ENCODE assay signal across 16 cellular contexts in the genomic region with DNA sequence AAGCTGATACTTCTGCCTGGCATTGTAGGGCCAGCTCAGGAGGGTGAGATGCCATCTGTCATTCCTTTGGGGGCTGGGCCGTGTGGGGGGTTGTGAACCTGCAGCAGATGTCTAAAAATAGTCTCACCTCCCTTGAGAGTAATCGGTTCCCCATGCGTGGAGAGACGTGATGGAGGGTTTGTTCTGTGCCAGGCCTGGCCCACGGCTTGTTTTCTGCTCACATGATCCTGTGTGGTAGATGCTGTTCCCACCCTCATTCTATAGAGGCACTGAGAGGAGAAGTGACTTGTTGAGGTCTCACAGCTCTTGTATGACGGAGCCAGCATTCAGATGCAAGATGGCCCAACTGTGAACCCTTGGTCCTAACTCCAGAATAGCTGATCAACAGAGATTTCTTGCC. TPM values are rescaled to one million over a fixed set of nuclear protein-coding genes. Genes with fewer than 3 reads are reported as not detected.
DNase-seq lines count a peak whose midpoint lies in the region; ATAC-seq and TF ChIP-seq lines count a peak whose summit lies in the region.
"Had no signal": no experiment of that assay in that cellular context is flagged by ENCODE, and none has a peak within 500 bp of the region (broad histone marks: within the 10 kb centered on the region; RNA-seq: fewer than 3 reads in every experiment).

No MANE protein-coding gene starts in this region.

- no peak overlapping the region for H2BK12ac ChIP-seq in neuronal stem cell (ENCODE audit: low read length)

- no peak overlapping the region for H3K4ac ChIP-seq in neuronal stem cell (ENCODE audit: low read length)

- CTCF ChIA-PET in activated CD4-positive, alpha-beta memory T cell treated with anti-CD3 and anti-CD28 coated beads for 36 hours (lab: Charles Lee): interaction anchor here (1.0 to 7.0 kb wide), 3 partner anchors 21 to 85 kb away, joined by 3 to 48 read pairs (median 28); no protein-coding TSS in a partner anchor
- CTCF ChIA-PET in activated CD4-positive, alpha-beta memory T cell treated with anti-CD3 and anti-CD28 coated beads, Interleukin-2, amount 10 ng/mL, durations not matched to agents 7 days and 5 days (lab: Charles Lee): interaction anchor here (5.2 kb wide), 1 partner anchor 82 kb away, joined by 24 read pairs; no protein-coding TSS in a partner anchor
- CTCF ChIA-PET in activated CD8-positive, alpha-beta T cell treated with anti-CD3 and anti-CD28 coated beads for 36 hours (lab: Charles Lee): interaction anchor here (1.1 to 11.6 kb wide), 10 partner anchors 8 to 112 kb away, joined by 3 to 148 read pairs (median 8); no protein-coding TSS in a partner anchor

- H3K4me2 ChIP-seq in neuronal stem cell (ENCODE audit: insufficient read depth, low read length, poor library complexity, severe bottlenecking): no peak overlapping the region

- intact Hi-C loops in activated CD4-positive, alpha-beta memory T cell treated with anti-CD3 and anti-CD28 coated beads for 36 hours (cut with micrococcal nuclease): loop anchor here (2.0 kb wide), 1 partner anchor 85 kb away; no protein-coding TSS in a partner anchor
- intact Hi-C loops in activated CD8-positive, alpha-beta T cell treated with anti-CD3 and anti-CD28 coated beads for 36 hours (cut with micrococcal nuclease): loop anchor here (5.0 kb wide), 1 partner anchor 84 kb away; no protein-coding TSS in a partner anchor

- H3K4me3 ChIP-seq in neuronal stem cell (ENCODE audit: low read length in 2 of 2): no peak overlapping the region
- H3K4me3 ChIP-seq: left ventricle myocardium inferior had no signal

- H3K27me3 Mint-ChIP-seq in activated CD4-positive, alpha-beta memory T cell treated with anti-CD3 and anti-CD28 coated beads for 36 hours: peaks cover 11% of the 10 kb centered on the region
- peaks cover 21% of the 10 kb centered on the region for H3K27me3 Mint-ChIP-seq in activated CD4-positive, alpha-beta memory T cell treated with anti-CD3 and anti-CD28 coated beads, Interleukin-2, amount 10 ng/mL, durations not matched to agents 7 days and 5 days
- H3K27me3 Mint-ChIP-seq in activated CD8-positive, alpha-beta T cell treated with anti-CD3 and anti-CD28 coated beads for 36 hours: no peaks in the 10 kb centered on the region
- H3K27me3 Mint-ChIP-seq in chondrocyte (ENCODE audit: low read depth): peaks cover 53% of the 10 kb centered on the region

- H2BK5ac ChIP-seq in neuronal stem cell (ENCODE audit: low read length): no peak overlapping the region

- no peak for DNase-seq in activated CD4-positive, alpha-beta memory T cell treated with anti-CD3 and anti-CD28 coated beads for 36 hours
- no peak for DNase-seq in activated CD4-positive, alpha-beta memory T cell treated with anti-CD3 and anti-CD28 coated beads, Interleukin-2, amount 10 ng/mL, durations not matched to agents 7 days and 5 days
- DNase-seq in activated CD8-positive, alpha-beta T cell treated with anti-CD3 and anti-CD28 coated beads for 36 hours: no peak
- no peak for DNase-seq in neuronal stem cell (ENCODE audit: low spot score)
- DNase-seq in chondrocyte (ENCODE audit: low spot score): no peak
- DNase-seq: amygdala; effector memory CD4-positive, alpha-beta T cell; left ventricle myocardium inferior; NCI-H2081 treated with DMSO at 0.1 percent for 48 hours; stimulated activated CD4-positive, alpha-beta T cell treated with anti-CD3 and anti-CD28 coated beads, Interleukin-2, amount 100 ng/mL, for 24 hours had no signal

- H3K27me3 ChIP-seq in neuronal stem cell (ENCODE audit: control insufficient read depth in 3 of 3, insufficient read depth in 3 of 3, low read depth in 1 of 3, low read length in 3 of 3): peaks cover 2 to 65% (median 10%) of the 10 kb centered on the region in 3 experiments

- H3K36me3 Mint-ChIP-seq in activated CD4-positive, alpha-beta memory T cell treated with anti-CD3 and anti-CD28 coated beads for 36 hours: peaks cover 55% of the 10 kb centered on the region
- H3K36me3 Mint-ChIP-seq in activated CD4-positive, alpha-beta memory T cell treated with anti-CD3 and anti-CD28 coated beads, Interleukin-2, amount 10 ng/mL, durations not matched to agents 7 days and 5 days (ENCODE audit: low read depth): peaks cover 15% of the 10 kb centered on the region
- H3K36me3 Mint-ChIP-seq in activated CD8-positive, alpha-beta T cell treated with anti-CD3 and anti-CD28 coated beads for 36 hours (ENCODE audit: low read depth): peaks cover 89% of the 10 kb centered on the region
- no peaks in the 10 kb centered on the region for H3K36me3 Mint-ChIP-seq in chondrocyte (ENCODE audit: low read depth)
- H3K36me3 Mint-ChIP-seq: WTC11 had no signal

- no peak overlapping the region for H3K27ac ChIP-seq in neuronal stem cell (replicated peaks; ENCODE audit: low read length)
- H3K27ac ChIP-seq: left ventricle myocardium inferior, parathyroid adenoma had no signal

- H3K4me3 Mint-ChIP-seq in activated CD4-positive, alpha-beta memory T cell treated with anti-CD3 and anti-CD28 coated beads for 36 hours: peak overlapping the region; percentile 30
- H3K4me3 Mint-ChIP-seq in activated CD4-positive, alpha-beta memory T cell treated with anti-CD3 and anti-CD28 coated beads, Interleukin-2, amount 10 ng/mL, durations not matched to agents 7 days and 5 days: no peak overlapping the region
- peak overlapping the region; percentile 86 for H3K4me3 Mint-ChIP-seq in activated CD8-positive, alpha-beta T cell treated with anti-CD3 and anti-CD28 coated beads for 36 hours
- H3K4me3 Mint-ChIP-seq in chondrocyte (ENCODE audit: unreplicated experiment): no peak overlapping the region
- H3K4me3 Mint-ChIP-seq: WTC11 had no signal

- H3K23ac ChIP-seq in neuronal stem cell (ENCODE audit: low read depth, low read length, poor library complexity): no peak overlapping the region

- H3K14ac ChIP-seq in neuronal stem cell (ENCODE audit: low read length): no peak overlapping the region

- no peak for TF ChIP-seq CTCF in activated CD8-positive, alpha-beta T cell treated with anti-CD3 and anti-CD28 coated beads for 36 hours (IDR thresholded peaks at IDR 0.05)
- no peak for TF ChIP-seq CTCF in chondrocyte (IDR thresholded peaks at IDR 0.05)

- H3K9ac ChIP-seq in neuronal stem cell (ENCODE audit: low read depth, low read length, poor library complexity): no peak overlapping the region
- H3K9ac ChIP-seq: parathyroid adenoma had no signal

- no peak overlapping the region for H3K27ac Mint-ChIP-seq in activated CD4-positive, alpha-beta memory T cell treated with anti-CD3 and anti-CD28 coated beads for 36 hours
- H3K27ac Mint-ChIP-seq in activated CD4-positive, alpha-beta memory T cell treated with anti-CD3 and anti-CD28 coated beads, Interleukin-2, amount 10 ng/mL, durations not matched to agents 7 days and 5 days: no peak overlapping the region
- peak overlapping the region; percentile 90 for H3K27ac Mint-ChIP-seq in activated CD8-positive, alpha-beta T cell treated with anti-CD3 and anti-CD28 coated beads for 36 hours
- H3K27ac Mint-ChIP-seq in chondrocyte (ENCODE audit: unreplicated experiment): no peak overlapping the region
- H3K27ac Mint-ChIP-seq: WTC11 had no signal

- H2BK120ac ChIP-seq in neuronal stem cell (ENCODE audit: low read depth, low read length): no peak overlapping the region

- peak; percentile 24 for ATAC-seq in HG02798 (IDR thresholded peaks at IDR 0.05; ENCODE audit: poor library complexity, unreplicated experiment)
- ATAC-seq in activated CD8-positive, alpha-beta T cell treated with anti-CD3 and anti-CD28 coated beads for 36 hours: no peak
- no peak for ATAC-seq in HG03139 (IDR thresholded peaks at IDR 0.05; ENCODE audit: unreplicated experiment)
- no peak for ATAC-seq in HG02763 (IDR thresholded peaks at IDR 0.05; ENCODE audit: unreplicated experiment)
- ATAC-seq: Right ventricle myocardium inferior, WTC11 had no signal

- WGBS in neuronal stem cell (ENCODE audit: extremely low coverage in 2 of 2, insufficient read length in 2 of 2, insufficient replicate concordance in 1 of 2), 2 donors: no CpG with 5 or more reads among the region's 6 CpGs

- H2AK5ac ChIP-seq in neuronal stem cell (ENCODE audit: low read depth, low read length): no peak overlapping the region

- no peaks in the 10 kb centered on the region for H3K79me1 ChIP-seq in neuronal stem cell (ENCODE audit: low read depth, low read length)

- H3K4me1 ChIP-seq in neuronal stem cell (ENCODE audit: control insufficient read depth in 2 of 2, insufficient read depth in 1 of 2, low read depth in 1 of 2, low read length in 2 of 2): peaks cover 0 to 11% of the 10 kb centered on the region in 2 donors
- H3K4me1 ChIP-seq: parathyroid adenoma had no signal

- no peak overlapping the region for H4K8ac ChIP-seq in neuronal stem cell (ENCODE audit: low read depth, low read length)

- no peak overlapping the region for H2AFZ ChIP-seq in neuronal stem cell (ENCODE audit: low read length)
- H2AFZ ChIP-seq: parathyroid adenoma had no signal

- no peak overlapping the region for H4K91ac ChIP-seq in neuronal stem cell (ENCODE audit: low read depth, low read length, poor library complexity)

- no peak overlapping the region for H2BK15ac ChIP-seq in neuronal stem cell (ENCODE audit: low read length)

- H3K9me3 ChIP-seq in neuronal stem cell (replicated peaks in 1 of 2; ENCODE audit: control insufficient read depth in 2 of 2, insufficient read depth in 1 of 2, low read depth in 1 of 2, low read length in 2 of 2): no peaks in the 10 kb centered on the region
- H3K9me3 ChIP-seq: left ventricle myocardium inferior had no signal

- peaks cover 41% of the 10 kb centered on the region for H3K4me1 Mint-ChIP-seq in activated CD4-positive, alpha-beta memory T cell treated with anti-CD3 and anti-CD28 coated beads for 36 hours (ENCODE audit: low read depth)
- H3K4me1 Mint-ChIP-seq in activated CD4-positive, alpha-beta memory T cell treated with anti-CD3 and anti-CD28 coated beads, Interleukin-2, amount 10 ng/mL, durations not matched to agents 7 days and 5 days: peaks cover 33% of the 10 kb centered on the region
- peaks cover 72% of the 10 kb centered on the region for H3K4me1 Mint-ChIP-seq in activated CD8-positive, alpha-beta T cell treated with anti-CD3 and anti-CD28 coated beads for 36 hours (ENCODE audit: low read depth)
- no peaks in the 10 kb centered on the region for H3K4me1 Mint-ChIP-seq in chondrocyte (ENCODE audit: low read depth)

- no peaks in the 10 kb centered on the region for H3K36me3 ChIP-seq in neuronal stem cell (replicated peaks in 1 of 2; ENCODE audit: control insufficient read depth in 2 of 2, insufficient read depth in 2 of 2, low read length in 2 of 2)
- H3K36me3 ChIP-seq: left ventricle myocardium inferior had no signal

- no peaks in the 10 kb centered on the region for H3K9me3 Mint-ChIP-seq in activated CD4-positive, alpha-beta memory T cell treated with anti-CD3 and anti-CD28 coated beads for 36 hours
- no peaks in the 10 kb centered on the region for H3K9me3 Mint-ChIP-seq in activated CD4-positive, alpha-beta memory T cell treated with anti-CD3 and anti-CD28 coated beads, Interleukin-2, amount 10 ng/mL, durations not matched to agents 7 days and 5 days
- no peaks in the 10 kb centered on the region for H3K9me3 Mint-ChIP-seq in activated CD8-positive, alpha-beta T cell treated with anti-CD3 and anti-CD28 coated beads for 36 hours
- H3K9me3 Mint-ChIP-seq in chondrocyte (ENCODE audit: low read depth): peaks cover 4% of the 10 kb centered on the region

- POLR2A ChIA-PET in activated CD4-positive, alpha-beta memory T cell treated with anti-CD3 and anti-CD28 coated beads for 36 hours (lab: Charles Lee): interaction anchor here (0.6 kb wide), 1 partner anchor 87 kb away, joined by 3 read pairs; no protein-coding TSS in a partner anchor
- POLR2A ChIA-PET in activated CD4-positive, alpha-beta memory T cell treated with anti-CD3 and anti-CD28 coated beads, Interleukin-2, amount 10 ng/mL, durations not matched to agents 7 days and 5 days (lab: Charles Lee): no interaction called here
- POLR2A ChIA-PET in activated CD8-positive, alpha-beta T cell treated with anti-CD3 and anti-CD28 coated beads for 36 hours (lab: Charles Lee): interaction anchor here (0.8 to 13.1 kb wide), 14 partner anchors 9 to 96 kb away, joined by 3 to 141 read pairs (median 5); no protein-coding TSS in a partner anchor

- peak overlapping the region; percentile 6 for H3K18ac ChIP-seq in neuronal stem cell (ENCODE audit: low read length)

RNA-seq across cellular contexts. Expression of a gene that starts 4.6 kb away (rescaled TPM):
- total RNA-seq in activated CD4-positive, alpha-beta memory T cell treated with anti-CD3 and anti-CD28 coated beads for 36 hours: 10 to 100 TPM; 41.7 to 43.1 TPM
- total RNA-seq in activated CD4-positive, alpha-beta memory T cell treated with anti-CD3 and anti-CD28 coated beads, Interleukin-2, amount 10 ng/mL, durations not matched to agents 7 days and 5 days: 1 to 10 TPM; 4.8 to 4.9 TPM
- 100 to 1,000 TPM; 221 to 224 TPM for total RNA-seq in activated CD8-positive, alpha-beta T cell treated with anti-CD3 and anti-CD28 coated beads for 36 hours
- 1.3 TPM for polyA plus RNA-seq in neuronal stem cell (2013, experiment 1 of 2)
- 1.5 TPM for polyA plus RNA-seq in neuronal stem cell (2013, experiment 2 of 2)
- not detected in 3 replicates for total RNA-seq in chondrocyte

Comparison
In these comparisons a context has a peak if more than half of its experiments do, and no peak if none do; other contexts are left out.
1. H3K4me3 Mint-ChIP-seq: peak in activated CD4-positive, alpha-beta memory T cell treated with anti-CD3 and anti-CD28 coated beads for 36 hours (single experiment) and activated CD8-positive, alpha-beta T cell treated with anti-CD3 and anti-CD28 coated beads for 36 hours (single experiment); none in activated CD4-positive, alpha-beta memory T cell treated with anti-CD3 and anti-CD28 coated beads, Interleukin-2, amount 10 ng/mL, durations not matched to agents 7 days and 5 days (single experiment) and chondrocyte (single experiment).
2. RNA of a gene that starts 4.6 kb away (total RNA-seq): 221 to 224 TPM in activated CD8-positive, alpha-beta T cell treated with anti-CD3 and anti-CD28 coated beads for 36 hours and 41.7 to 43.1 TPM in activated CD4-positive, alpha-beta memory T cell treated with anti-CD3 and anti-CD28 coated beads for 36 hours; 4.8 to 4.9 TPM in activated CD4-positive, alpha-beta memory T cell treated with anti-CD3 and anti-CD28 coated beads, Interleukin-2, amount 10 ng/mL, durations not matched to agents 7 days and 5 days and not detected in chondrocyte; every median in the first group is over 4 times any median in the second.